Comparison of ENCODE assay signal across 1 cellular context in the genomic region with DNA sequence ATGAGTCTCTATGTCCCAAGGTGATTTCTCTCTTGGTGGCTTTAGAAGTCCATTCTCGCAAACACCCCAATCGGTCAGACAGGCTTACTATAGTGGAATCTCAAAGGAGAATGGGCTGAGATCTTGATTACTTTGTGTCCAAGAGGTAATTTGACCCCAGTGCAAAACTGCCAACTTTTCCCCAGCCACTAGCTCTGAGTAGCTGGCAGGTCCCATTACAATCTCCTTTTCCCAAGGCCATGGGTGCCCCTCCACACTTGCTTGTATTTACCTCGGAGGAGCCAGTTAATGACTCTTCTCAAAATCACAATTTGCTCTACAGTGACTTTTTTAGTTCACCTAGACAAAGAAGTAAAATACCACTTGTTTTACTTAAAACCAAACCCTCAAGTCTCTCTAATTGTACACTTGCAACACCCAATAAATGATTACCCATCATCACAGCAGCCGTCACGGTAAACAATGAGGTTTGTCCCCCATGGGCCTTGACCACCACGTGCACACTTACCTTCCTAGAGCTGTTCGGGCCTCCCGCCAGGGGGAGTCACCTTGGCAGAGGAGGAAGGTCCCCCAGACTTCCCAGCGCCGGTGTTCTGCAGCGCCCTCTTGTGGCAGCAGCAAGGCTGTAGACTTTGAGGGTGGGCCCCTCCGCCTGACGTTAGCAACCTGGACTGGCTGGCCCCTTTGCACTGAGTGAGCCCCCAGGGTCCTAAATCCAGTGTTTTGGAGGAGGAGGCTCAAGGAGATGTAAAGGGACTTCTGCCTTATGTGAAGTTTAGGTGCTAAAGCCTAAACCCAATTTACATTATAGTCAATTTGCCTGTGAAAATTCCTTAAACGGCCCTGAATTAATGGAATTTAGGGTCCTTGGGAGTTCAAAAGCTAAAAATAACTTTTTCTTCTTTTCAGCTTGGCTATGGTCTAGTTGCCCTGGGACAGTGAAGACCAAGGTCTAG.
TF ChIP-seq lines count a peak whose summit lies in the region.

No MANE protein-coding gene starts in this region.

TF ChIP-seq in K562, 482 proteins besides CTCF, POLR2A, EP300 and RAD21 (continued from another document):
- TF ChIP-seq, protein P1, sequence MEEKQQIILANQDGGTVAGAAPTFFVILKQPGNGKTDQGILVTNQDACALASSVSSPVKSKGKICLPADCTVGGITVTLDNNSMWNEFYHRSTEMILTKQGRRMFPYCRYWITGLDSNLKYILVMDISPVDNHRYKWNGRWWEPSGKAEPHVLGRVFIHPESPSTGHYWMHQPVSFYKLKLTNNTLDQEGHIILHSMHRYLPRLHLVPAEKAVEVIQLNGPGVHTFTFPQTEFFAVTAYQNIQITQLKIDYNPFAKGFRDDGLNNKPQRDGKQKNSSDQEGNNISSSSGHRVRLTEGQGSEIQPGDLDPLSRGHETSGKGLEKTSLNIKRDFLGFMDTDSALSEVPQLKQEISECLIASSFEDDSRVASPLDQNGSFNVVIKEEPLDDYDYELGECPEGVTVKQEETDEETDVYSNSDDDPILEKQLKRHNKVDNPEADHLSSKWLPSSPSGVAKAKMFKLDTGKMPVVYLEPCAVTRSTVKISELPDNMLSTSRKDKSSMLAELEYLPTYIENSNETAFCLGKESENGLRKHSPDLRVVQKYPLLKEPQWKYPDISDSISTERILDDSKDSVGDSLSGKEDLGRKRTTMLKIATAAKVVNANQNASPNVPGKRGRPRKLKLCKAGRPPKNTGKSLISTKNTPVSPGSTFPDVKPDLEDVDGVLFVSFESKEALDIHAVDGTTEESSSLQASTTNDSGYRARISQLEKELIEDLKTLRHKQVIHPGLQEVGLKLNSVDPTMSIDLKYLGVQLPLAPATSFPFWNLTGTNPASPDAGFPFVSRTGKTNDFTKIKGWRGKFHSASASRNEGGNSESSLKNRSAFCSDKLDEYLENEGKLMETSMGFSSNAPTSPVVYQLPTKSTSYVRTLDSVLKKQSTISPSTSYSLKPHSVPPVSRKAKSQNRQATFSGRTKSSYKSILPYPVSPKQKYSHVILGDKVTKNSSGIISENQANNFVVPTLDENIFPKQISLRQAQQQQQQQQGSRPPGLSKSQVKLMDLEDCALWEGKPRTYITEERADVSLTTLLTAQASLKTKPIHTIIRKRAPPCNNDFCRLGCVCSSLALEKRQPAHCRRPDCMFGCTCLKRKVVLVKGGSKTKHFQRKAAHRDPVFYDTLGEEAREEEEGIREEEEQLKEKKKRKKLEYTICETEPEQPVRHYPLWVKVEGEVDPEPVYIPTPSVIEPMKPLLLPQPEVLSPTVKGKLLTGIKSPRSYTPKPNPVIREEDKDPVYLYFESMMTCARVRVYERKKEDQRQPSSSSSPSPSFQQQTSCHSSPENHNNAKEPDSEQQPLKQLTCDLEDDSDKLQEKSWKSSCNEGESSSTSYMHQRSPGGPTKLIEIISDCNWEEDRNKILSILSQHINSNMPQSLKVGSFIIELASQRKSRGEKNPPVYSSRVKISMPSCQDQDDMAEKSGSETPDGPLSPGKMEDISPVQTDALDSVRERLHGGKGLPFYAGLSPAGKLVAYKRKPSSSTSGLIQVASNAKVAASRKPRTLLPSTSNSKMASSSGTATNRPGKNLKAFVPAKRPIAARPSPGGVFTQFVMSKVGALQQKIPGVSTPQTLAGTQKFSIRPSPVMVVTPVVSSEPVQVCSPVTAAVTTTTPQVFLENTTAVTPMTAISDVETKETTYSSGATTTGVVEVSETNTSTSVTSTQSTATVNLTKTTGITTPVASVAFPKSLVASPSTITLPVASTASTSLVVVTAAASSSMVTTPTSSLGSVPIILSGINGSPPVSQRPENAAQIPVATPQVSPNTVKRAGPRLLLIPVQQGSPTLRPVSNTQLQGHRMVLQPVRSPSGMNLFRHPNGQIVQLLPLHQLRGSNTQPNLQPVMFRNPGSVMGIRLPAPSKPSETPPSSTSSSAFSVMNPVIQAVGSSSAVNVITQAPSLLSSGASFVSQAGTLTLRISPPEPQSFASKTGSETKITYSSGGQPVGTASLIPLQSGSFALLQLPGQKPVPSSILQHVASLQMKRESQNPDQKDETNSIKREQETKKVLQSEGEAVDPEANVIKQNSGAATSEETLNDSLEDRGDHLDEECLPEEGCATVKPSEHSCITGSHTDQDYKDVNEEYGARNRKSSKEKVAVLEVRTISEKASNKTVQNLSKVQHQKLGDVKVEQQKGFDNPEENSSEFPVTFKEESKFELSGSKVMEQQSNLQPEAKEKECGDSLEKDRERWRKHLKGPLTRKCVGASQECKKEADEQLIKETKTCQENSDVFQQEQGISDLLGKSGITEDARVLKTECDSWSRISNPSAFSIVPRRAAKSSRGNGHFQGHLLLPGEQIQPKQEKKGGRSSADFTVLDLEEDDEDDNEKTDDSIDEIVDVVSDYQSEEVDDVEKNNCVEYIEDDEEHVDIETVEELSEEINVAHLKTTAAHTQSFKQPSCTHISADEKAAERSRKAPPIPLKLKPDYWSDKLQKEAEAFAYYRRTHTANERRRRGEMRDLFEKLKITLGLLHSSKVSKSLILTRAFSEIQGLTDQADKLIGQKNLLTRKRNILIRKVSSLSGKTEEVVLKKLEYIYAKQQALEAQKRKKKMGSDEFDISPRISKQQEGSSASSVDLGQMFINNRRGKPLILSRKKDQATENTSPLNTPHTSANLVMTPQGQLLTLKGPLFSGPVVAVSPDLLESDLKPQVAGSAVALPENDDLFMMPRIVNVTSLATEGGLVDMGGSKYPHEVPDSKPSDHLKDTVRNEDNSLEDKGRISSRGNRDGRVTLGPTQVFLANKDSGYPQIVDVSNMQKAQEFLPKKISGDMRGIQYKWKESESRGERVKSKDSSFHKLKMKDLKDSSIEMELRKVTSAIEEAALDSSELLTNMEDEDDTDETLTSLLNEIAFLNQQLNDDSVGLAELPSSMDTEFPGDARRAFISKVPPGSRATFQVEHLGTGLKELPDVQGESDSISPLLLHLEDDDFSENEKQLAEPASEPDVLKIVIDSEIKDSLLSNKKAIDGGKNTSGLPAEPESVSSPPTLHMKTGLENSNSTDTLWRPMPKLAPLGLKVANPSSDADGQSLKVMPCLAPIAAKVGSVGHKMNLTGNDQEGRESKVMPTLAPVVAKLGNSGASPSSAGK (IDR thresholded peaks at IDR 0.05) = peak; percentile 92
- TF ChIP-seq DPF2 (IDR thresholded peaks at IDR 0.05) (0 out of 2 replicates have a peak, but pooled peaks have one; percentile 34), JUND (IDR thresholded peaks at IDR 0.05; ENCODE audit: borderline replicate concordance, low read depth, low read length) (peak; percentile 47), JUND (tag; IDR thresholded peaks at IDR 0.05; ENCODE audit: borderline replicate concordance, low read depth, low read length) (no peak; the same call in 2 of the 3 replicates), NR2F6 (CRISPR knock-in tag; IDR thresholded peaks at IDR 0.05) (no peak), HDAC2 (IDR thresholded peaks at IDR 0.05) (0 out of 2 replicates have a peak, but pooled peaks have one; percentile 30), SNIP1 (IDR thresholded peaks at IDR 0.05; ENCODE audit: low read depth) (peak; percentile 45; the same call in 1 of the 2 replicates), ARNT (IDR thresholded peaks at IDR 0.05) (peak in 1 of 2 experiments; percentile 74; a peak in 2 of 4 replicates), EP400 (IDR thresholded peaks at IDR 0.05) (peak; percentile 73; the same call in 1 of the 2 replicates), KDM2B (CRISPR knock-in tag; IDR thresholded peaks at IDR 0.05) (no peak), PHB2 (IDR thresholded peaks at IDR 0.05; ENCODE audit: low read depth) (no peak), HMG20B (CRISPR knock-in tag; IDR thresholded peaks at IDR 0.05) (no peak), FOXM1 (IDR thresholded peaks at IDR 0.05; ENCODE audit: low read depth) (no peak), FOXM1 (CRISPR knock-in tag; IDR thresholded peaks at IDR 0.05; ENCODE audit: low read depth) (no peak), LCOR (CRISPR knock-in tag; IDR thresholded peaks at IDR 0.05) (no peak), MECOM (CRISPR knock-in tag; IDR thresholded peaks at IDR 0.05) (0 out of 2 replicates have a peak, but pooled peaks have one; percentile 13), SMARCE1 (IDR thresholded peaks at IDR 0.05) (peak; percentile 71; the same call in 1 of the 2 replicates), SRF (CRISPR knock-in tag; IDR thresholded peaks at IDR 0.05) (0 out of 4 replicates have a peak, but pooled peaks of 1 of the 2 experiments have one; percentile 13), HLTF (IDR thresholded peaks at IDR 0.05) (no peak), POLR3A (IDR thresholded peaks at IDR 0.05; ENCODE audit: borderline replicate concordance, extremely low read depth, insufficient read depth, insufficient read length) (no peak), NFIC (IDR thresholded peaks at IDR 0.05) (peak; percentile 79)
- TF ChIP-seq, protein P2, sequence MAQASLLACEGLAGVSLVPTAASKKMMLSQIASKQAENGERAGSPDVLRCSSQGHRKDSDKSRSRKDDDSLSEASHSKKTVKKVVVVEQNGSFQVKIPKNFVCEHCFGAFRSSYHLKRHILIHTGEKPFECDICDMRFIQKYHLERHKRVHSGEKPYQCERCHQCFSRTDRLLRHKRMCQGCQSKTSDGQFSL (CRISPR knock-in tag; IDR thresholded peaks at IDR 0.05) = peak; percentile 78
- TF ChIP-seq, protein P2 (tag; IDR thresholded peaks at IDR 0.05) = peak in 1 of 2 experiments; percentile 23; a peak in 1 of 4 replicates
- TF ChIP-seq, protein P3, sequence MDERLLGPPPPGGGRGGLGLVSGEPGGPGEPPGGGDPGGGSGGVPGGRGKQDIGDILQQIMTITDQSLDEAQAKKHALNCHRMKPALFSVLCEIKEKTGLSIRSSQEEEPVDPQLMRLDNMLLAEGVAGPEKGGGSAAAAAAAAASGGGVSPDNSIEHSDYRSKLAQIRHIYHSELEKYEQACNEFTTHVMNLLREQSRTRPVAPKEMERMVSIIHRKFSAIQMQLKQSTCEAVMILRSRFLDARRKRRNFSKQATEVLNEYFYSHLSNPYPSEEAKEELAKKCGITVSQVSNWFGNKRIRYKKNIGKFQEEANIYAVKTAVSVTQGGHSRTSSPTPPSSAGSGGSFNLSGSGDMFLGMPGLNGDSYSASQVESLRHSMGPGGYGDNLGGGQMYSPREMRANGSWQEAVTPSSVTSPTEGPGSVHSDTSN (CRISPR knock-in tag; IDR thresholded peaks at IDR 0.05; ENCODE audit: low read depth) = no peak
- TF ChIP-seq, protein P3 (tag; conservative IDR thresholded peaks at IDR 0.05; ENCODE audit: low read depth) = no peak
- TF ChIP-seq, protein P4, sequence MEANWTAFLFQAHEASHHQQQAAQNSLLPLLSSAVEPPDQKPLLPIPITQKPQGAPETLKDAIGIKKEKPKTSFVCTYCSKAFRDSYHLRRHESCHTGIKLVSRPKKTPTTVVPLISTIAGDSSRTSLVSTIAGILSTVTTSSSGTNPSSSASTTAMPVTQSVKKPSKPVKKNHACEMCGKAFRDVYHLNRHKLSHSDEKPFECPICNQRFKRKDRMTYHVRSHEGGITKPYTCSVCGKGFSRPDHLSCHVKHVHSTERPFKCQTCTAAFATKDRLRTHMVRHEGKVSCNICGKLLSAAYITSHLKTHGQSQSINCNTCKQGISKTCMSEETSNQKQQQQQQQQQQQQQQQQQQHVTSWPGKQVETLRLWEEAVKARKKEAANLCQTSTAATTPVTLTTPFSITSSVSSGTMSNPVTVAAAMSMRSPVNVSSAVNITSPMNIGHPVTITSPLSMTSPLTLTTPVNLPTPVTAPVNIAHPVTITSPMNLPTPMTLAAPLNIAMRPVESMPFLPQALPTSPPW (CRISPR knock-in tag; IDR thresholded peaks at IDR 0.05) = peak; percentile 34; the same call in 1 of the 2 replicates
- TF ChIP-seq, protein P5, sequence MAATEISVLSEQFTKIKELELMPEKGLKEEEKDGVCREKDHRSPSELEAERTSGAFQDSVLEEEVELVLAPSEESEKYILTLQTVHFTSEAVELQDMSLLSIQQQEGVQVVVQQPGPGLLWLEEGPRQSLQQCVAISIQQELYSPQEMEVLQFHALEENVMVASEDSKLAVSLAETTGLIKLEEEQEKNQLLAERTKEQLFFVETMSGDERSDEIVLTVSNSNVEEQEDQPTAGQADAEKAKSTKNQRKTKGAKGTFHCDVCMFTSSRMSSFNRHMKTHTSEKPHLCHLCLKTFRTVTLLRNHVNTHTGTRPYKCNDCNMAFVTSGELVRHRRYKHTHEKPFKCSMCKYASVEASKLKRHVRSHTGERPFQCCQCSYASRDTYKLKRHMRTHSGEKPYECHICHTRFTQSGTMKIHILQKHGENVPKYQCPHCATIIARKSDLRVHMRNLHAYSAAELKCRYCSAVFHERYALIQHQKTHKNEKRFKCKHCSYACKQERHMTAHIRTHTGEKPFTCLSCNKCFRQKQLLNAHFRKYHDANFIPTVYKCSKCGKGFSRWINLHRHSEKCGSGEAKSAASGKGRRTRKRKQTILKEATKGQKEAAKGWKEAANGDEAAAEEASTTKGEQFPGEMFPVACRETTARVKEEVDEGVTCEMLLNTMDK (IDR thresholded peaks at IDR 0.05; ENCODE audit: borderline replicate concordance, insufficient read depth, low read depth, low read length, poor library complexity, severe bottlenecking) = peak; percentile 80
